1 cellular context compared by ENCODE assay signal in the genomic region with DNA sequence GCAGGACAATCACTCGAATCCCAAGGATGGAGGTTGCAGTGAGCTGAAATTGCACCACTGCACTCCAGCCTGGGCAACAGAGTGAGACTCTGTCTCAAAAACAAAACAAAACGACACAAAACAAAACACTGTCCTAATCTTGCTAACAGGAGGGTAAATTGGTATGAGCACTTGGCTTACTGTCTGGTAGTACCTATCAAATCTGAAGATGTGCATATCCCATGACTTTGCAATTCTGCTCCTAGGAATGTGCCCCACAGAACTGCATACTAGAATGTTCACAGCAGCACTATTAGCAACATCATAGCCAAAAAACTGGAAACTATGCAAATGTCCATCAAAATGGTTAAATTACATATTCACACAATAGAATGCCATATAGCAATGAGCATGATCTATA.
A peak's percentile ranks its signal among the peaks of the same experiment; 100 is the strongest.
TF ChIP-seq lines count a peak whose summit lies in the region.

No MANE protein-coding gene starts in this region.

TF ChIP-seq in HepG2, 621 proteins besides CTCF, POLR2A, EP300 and RAD21:
- TF ChIP-seq SMARCE1 (IDR thresholded peaks at IDR 0.05; ENCODE audit: borderline replicate concordance) (no peak), MZF1 (CRISPR knock-in tag; IDR thresholded peaks at IDR 0.05; ENCODE audit: borderline replicate concordance) (no peak), ZNF878 (CRISPR knock-in tag; IDR thresholded peaks at IDR 0.05) (no peak), KLF9 (CRISPR knock-in tag; IDR thresholded peaks at IDR 0.05; ENCODE audit: low read depth) (no peak), NFE2L2 (IDR thresholded peaks at IDR 0.05; ENCODE audit: low read length) (0 out of 2 replicates have a peak, but pooled peaks have one; percentile 20), RBFOX2 (IDR thresholded peaks at IDR 0.05; ENCODE audit: low read depth, low read length) (peak; percentile 21; the same call in 1 of the 2 replicates), RBM22 (optimal IDR thresholded peaks at IDR 0.05; ENCODE audit: low read length) (peak; percentile 20), ARNTL (CRISPR knock-in tag; IDR thresholded peaks at IDR 0.05) (no peak)
- TF ChIP-seq, protein P1, sequence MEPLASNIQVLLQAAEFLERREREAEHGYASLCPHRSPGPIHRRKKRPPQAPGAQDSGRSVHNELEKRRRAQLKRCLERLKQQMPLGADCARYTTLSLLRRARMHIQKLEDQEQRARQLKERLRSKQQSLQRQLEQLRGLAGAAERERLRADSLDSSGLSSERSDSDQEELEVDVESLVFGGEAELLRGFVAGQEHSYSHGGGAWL (CRISPR knock-in tag; IDR thresholded peaks at IDR 0.05) = no peak
